ENCODE assay signal across 1 cellular context in the genomic region with DNA sequence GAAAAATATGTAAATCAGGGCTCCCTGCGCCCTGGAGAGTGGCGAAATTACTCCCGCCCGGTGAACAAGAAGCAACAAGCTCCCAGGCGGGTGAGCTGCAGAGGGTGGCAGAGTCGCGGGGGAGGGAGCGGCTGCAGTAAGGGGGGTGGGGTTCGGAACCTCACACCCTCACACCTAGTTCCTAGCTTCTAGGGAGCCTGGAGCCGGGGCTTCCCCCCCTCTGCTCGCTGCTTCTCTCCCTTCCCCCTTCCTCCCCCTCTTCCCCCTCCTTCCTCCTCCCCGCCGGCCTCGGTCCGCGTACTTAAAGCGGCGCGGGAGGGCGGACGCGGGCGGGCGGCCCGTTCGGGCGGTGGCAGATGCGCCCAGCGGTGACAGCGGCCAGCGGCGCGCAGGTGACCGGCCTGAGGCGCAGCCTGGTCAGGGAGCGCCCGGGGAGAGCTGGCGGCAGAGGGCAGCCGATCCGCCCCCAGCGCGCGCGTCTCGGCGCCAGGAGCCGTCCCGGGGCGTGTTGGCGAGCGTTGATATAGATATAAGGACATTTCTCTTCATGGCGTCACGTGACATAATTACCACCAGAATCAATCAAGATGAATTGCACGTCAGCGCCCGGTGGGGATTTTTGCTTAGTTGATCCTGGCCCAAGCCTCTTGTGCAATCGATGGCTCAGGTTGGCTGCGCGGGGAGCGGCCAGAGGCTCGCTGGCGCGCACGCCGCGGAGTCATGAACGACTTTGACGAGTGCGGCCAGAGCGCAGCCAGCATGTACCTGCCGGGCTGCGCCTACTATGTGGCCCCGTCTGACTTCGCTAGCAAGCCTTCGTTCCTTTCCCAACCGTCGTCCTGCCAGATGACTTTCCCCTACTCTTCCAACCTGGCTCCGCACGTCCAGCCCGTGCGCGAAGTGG.
TF ChIP-seq lines count a peak whose summit lies in the region.

A gene (plus strand): TSS at position 645 of the 904 bp plus-strand sequence. CDS start 76 bp downstream, at position 721.

TF ChIP-seq in SK-N-SH, 30 proteins besides CTCF, POLR2A, EP300 and RAD21 (continued from another document):
- TF ChIP-seq, protein P1, sequence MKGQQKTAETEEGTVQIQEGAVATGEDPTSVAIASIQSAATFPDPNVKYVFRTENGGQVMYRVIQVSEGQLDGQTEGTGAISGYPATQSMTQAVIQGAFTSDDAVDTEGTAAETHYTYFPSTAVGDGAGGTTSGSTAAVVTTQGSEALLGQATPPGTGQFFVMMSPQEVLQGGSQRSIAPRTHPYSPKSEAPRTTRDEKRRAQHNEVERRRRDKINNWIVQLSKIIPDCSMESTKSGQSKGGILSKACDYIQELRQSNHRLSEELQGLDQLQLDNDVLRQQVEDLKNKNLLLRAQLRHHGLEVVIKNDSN (IDR thresholded peaks at IDR 0.05; ENCODE audit: borderline replicate concordance, low read depth), result peak; percentile 69
- peak; percentile 85; the same call in 1 of the 2 replicates for TF ChIP-seq EZH2phosphoT487 (IDR thresholded peaks at IDR 0.05; ENCODE audit: borderline replicate concordance, low read depth)
